Comparison of ENCODE assay signal across 27 cellular contexts in genomic region chr2:62783679-62784078, GRCh38.
"Had no signal": no experiment of that assay in that cellular context is flagged by ENCODE, and none has a peak within 500 bp of the region (broad histone marks: within the 10 kb centered on the region; RNA-seq: fewer than 3 reads in every experiment).

No MANE protein-coding gene starts in this region.

- H3K36me3 ChIP-seq: gastroesophageal sphincter, heart left ventricle, neutrophil, pancreas, stomach, thyroid gland, vagina had no signal

- H3K36me3 Mint-ChIP-seq: natural killer cell treated with Interleukin-12 subunit alpha and Interleukin-12 subunit beta and Interleukin-15 and Interleukin-18, amount 100 ng/mL, for 72 hours had no signal

- H3K27ac ChIP-seq: dorsolateral prefrontal cortex, foreskin keratinocyte, gastroesophageal sphincter, heart left ventricle, hepatocyte, neutrophil, pancreas, stomach, thyroid gland, vagina had no signal

- H3K4me3 Mint-ChIP-seq: mesothelial cell of epicardium; naive B cell; natural killer cell treated with Interleukin-12 subunit alpha and Interleukin-12 subunit beta and Interleukin-15 and Interleukin-18, amount 100 ng/mL, for 72 hours; neural crest cell had no signal

- H3K27me3 ChIP-seq: dorsolateral prefrontal cortex, foreskin keratinocyte, gastroesophageal sphincter, heart left ventricle, hepatocyte, neutrophil, pancreas, stomach, thyroid gland, vagina had no signal

- DNase-seq: dorsolateral prefrontal cortex; effector CD4-positive, alpha-beta T cell; foreskin keratinocyte; heart left ventricle; kidney; mesenchymal stem cell; mucosa of descending colon; naive B cell; pancreas; stimulated activated CD4-positive, alpha-beta T cell treated with anti-CD3 and anti-CD28 coated beads, Interleukin-12 subunit alpha, Interleukin-12 subunit beta, amount 100 ng/mL, for 4 hours; stimulated activated CD4-positive, alpha-beta T cell treated with anti-CD3 and anti-CD28 coated beads, Interleukin-1b, Interleukin-23, amount 100 ng/mL, for 48 hours; stimulated activated CD4-positive, alpha-beta T cell treated with anti-CD3 and anti-CD28 coated beads, Interleukin-4, amount 100 ng/mL, for 1 hour; stimulated activated CD8-positive, alpha-beta memory T cell treated with anti-CD3 and anti-CD28 coated beads, Interleukin-4, amount 100 ng/mL, for 48 hours; stimulated activated naive CD4-positive, alpha-beta T cell treated with Interleukin-2 at 50 U/mL for 16 hours; stomach; thyroid gland; trophoblast cell had no signal

- H3K4me3 ChIP-seq: dorsolateral prefrontal cortex, gastroesophageal sphincter, heart left ventricle, hepatocyte, lung, mucosa of descending colon, pancreas, smooth muscle cell, stomach, thyroid gland, vagina had no signal

- H2AFZ ChIP-seq: hepatocyte had no signal

- H3K4me1 ChIP-seq: foreskin keratinocyte, thyroid gland had no signal

- H3K4me2 ChIP-seq: hepatocyte, smooth muscle cell had no signal

- H3K9me3 ChIP-seq: gastroesophageal sphincter, heart left ventricle, mucosa of descending colon, neutrophil, pancreas, stomach, thyroid gland, vagina had no signal

- H3K27ac Mint-ChIP-seq: mesothelial cell of epicardium; natural killer cell treated with Interleukin-12 subunit alpha and Interleukin-12 subunit beta and Interleukin-15 and Interleukin-18, amount 100 ng/mL, for 72 hours; progenitor cell of endocrine pancreas had no signal

- H3K27me3 Mint-ChIP-seq: naive B cell; natural killer cell treated with Interleukin-12 subunit alpha and Interleukin-12 subunit beta and Interleukin-15 and Interleukin-18, amount 100 ng/mL, for 72 hours; progenitor cell of endocrine pancreas had no signal
